ENCODE assay signal across 8 cellular contexts in the genomic region with DNA sequence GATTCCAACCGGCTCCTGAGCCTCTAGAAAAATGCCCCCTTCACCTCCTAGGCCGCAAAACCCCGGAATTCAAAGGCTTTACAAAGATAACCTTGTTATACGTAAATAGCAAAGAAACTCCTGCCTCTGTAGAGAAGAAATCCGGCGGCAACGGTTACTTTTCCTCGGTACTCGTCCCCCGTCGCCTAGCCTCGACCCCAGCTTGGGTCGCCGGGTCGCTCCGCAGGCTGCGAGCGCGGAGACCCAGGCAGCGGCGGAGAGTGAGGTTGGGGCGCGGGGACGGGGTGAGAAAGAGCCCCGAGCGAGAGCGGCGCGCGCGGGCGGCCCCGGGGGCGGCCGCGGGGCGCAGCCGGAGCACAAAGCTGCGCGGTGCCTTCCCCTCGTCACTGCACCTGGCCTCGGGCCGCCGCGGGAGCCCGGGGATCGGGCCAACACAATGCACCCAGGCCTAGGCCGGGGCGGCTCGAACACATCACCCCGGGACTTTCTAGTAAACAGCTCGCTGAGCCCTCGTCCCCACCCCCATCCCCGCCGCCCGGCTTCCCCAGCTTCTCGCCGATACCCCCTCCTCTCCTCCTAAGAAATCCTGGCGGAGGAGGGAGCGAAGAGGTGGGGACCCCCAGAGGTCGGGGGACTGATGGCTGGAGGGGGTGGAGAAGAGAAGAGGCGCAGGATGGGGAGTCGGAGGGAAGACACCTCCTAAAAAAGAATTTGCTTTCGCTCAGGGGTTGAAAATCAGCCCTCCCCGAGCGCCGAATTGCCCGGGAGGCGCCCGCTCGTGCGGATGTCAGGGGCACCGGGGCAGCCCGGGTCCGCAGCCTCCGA. TPM values are rescaled to one million over a fixed set of nuclear protein-coding genes. Genes with fewer than 3 reads are reported as not detected.
DNase-seq lines count a peak whose midpoint lies in the region; ATAC-seq and TF ChIP-seq lines count a peak whose summit lies in the region.

No MANE protein-coding gene starts in this region.

- intact Hi-C loops in esophagus muscularis mucosa (cut with DNase I) (loop anchor here (10.0 kb wide), 4 partner anchors 100 to 270 kb away; no protein-coding TSS in a partner anchor), uterus (cut with DNase I; ENCODE audit: low total_unique reads) (no loop called here)

- 2% methylated on average over 11 of the region's 76 CpGs for WGBS in esophagus muscularis mucosa

- H3K79me2 ChIP-seq in Karpas-422 (ENCODE audit: low read length): no peaks in the 10 kb centered on the region

- no peak overlapping the region for H3K27ac ChIP-seq in RWPE2 (ENCODE audit: poor library complexity, severe bottlenecking)
- H3K27ac ChIP-seq in esophagus muscularis mucosa (replicated peaks in 1 of 4): peak overlapping the region; percentile 84 to 90 (median 87)
- H3K27ac ChIP-seq in muscle layer of duodenum (ENCODE audit: low read length): no peak overlapping the region
- peak overlapping the region; percentile 91 to 92 for H3K27ac ChIP-seq in uterus
- H3K27ac ChIP-seq in Karpas-422 (ENCODE audit: low read length): no peak overlapping the region

- ATAC-seq in GM19035 (IDR thresholded peaks at IDR 0.05; ENCODE audit: unreplicated experiment) (peak; percentile 39), RWPE2 (ENCODE audit: low read depth) (0 out of 3 replicates have a peak, but pooled peaks have one; percentile 21), GM18505 (IDR thresholded peaks at IDR 0.05; ENCODE audit: unreplicated experiment) (no peak)

- H3K9ac ChIP-seq in Karpas-422 (ENCODE audit: low read length): no peak overlapping the region

- H3K4me1 ChIP-seq in RWPE2 (ENCODE audit: insufficient read depth, poor library complexity, severe bottlenecking) (no peaks in the 10 kb centered on the region), esophagus muscularis mucosa (peaks cover 0 to 52% (median 42%) of the 10 kb centered on the region in 4 donors), muscle layer of duodenum (ENCODE audit: control insufficient read depth in 1 of 2, insufficient read depth in 2 of 2, low read length in 2 of 2) (peaks cover 0 to 8% of the 10 kb centered on the region in 2 donors), uterus (no peaks in the 10 kb centered on the region), Karpas-422 (ENCODE audit: low read length) (no peaks in the 10 kb centered on the region)

- no peak for TF ChIP-seq EP300 in esophagus muscularis mucosa (IDR thresholded peaks at IDR 0.05)

- H3K9me3 ChIP-seq in RWPE2 (ENCODE audit: severe bottlenecking) (no peaks in the 10 kb centered on the region), esophagus muscularis mucosa (no peaks in the 10 kb centered on the region), muscle layer of duodenum (ENCODE audit: control insufficient read depth in 1 of 2, low read length in 2 of 2) (no peaks in the 10 kb centered on the region), uterus (no peaks in the 10 kb centered on the region), Karpas-422 (ENCODE audit: low read length) (no peaks in the 10 kb centered on the region)

- no peak overlapping the region for H2AFZ ChIP-seq in Karpas-422 (ENCODE audit: low read length)

- H3K4me3 ChIP-seq in RWPE2 (ENCODE audit: severe bottlenecking) (no peak overlapping the region), esophagus muscularis mucosa (peak overlapping the region; percentile 71 to 89 (median 77)), muscle layer of duodenum (ENCODE audit: low read depth in 1 of 2, low read length in 2 of 2) (peak overlapping the region; percentile 54 to 80), uterus (peak overlapping the region; percentile 44 to 69), Karpas-422 (ENCODE audit: low read length) (no peak overlapping the region)

- H3K9me2 ChIP-seq in Karpas-422 (replicated peaks; ENCODE audit: insufficient read depth, low read length): no peaks in the 10 kb centered on the region

- no peak for TF ChIP-seq CTCF in RWPE2 (IDR thresholded peaks at IDR 0.05; ENCODE audit: poor library complexity, severe bottlenecking)
- TF ChIP-seq CTCF in esophagus muscularis mucosa (IDR thresholded peaks at IDR 0.05): no peak
- no peak for TF ChIP-seq CTCF in uterus (IDR thresholded peaks at IDR 0.05)

- H4K20me1 ChIP-seq in Karpas-422 (ENCODE audit: insufficient read depth, low read depth, low read length): no peaks in the 10 kb centered on the region

- no peak overlapping the region for H3K4me2 ChIP-seq in Karpas-422 (ENCODE audit: low read depth, low read length, poor library complexity, severe bottlenecking)

- no peaks in the 10 kb centered on the region for H3K36me3 ChIP-seq in RWPE2 (ENCODE audit: low read depth)
- no peaks in the 10 kb centered on the region for H3K36me3 ChIP-seq in esophagus muscularis mucosa
- no peaks in the 10 kb centered on the region for H3K36me3 ChIP-seq in muscle layer of duodenum (ENCODE audit: control insufficient read depth in 1 of 2, insufficient read depth in 2 of 2, low read length in 2 of 2)
- no peaks in the 10 kb centered on the region for H3K36me3 ChIP-seq in uterus
- no peaks in the 10 kb centered on the region for H3K36me3 ChIP-seq in Karpas-422 (ENCODE audit: insufficient read depth, low read length)

- DNase-seq in 8988T (peak; percentile 51), RWPE2 (ENCODE audit: low spot score) (no peak), esophagus muscularis mucosa (ENCODE audit: extremely low spot score) (no peak), uterus (peak; percentile 37 to 49), Karpas-422 (no peak)

- TF ChIP-seq POLR2A in esophagus muscularis mucosa (IDR thresholded peaks at IDR 0.05; ENCODE audit: low read depth) (no peak), uterus (IDR thresholded peaks at IDR 0.05) (no peak), GM18505 (IDR thresholded peaks at IDR 0.05; ENCODE audit: borderline replicate concordance, extremely low read depth, insufficient read depth, insufficient read length) (no peak)

- H3K27me3 ChIP-seq in RWPE2 (ENCODE audit: insufficient read depth, poor library complexity, severe bottlenecking): peaks cover 81% of the 10 kb centered on the region
- peaks cover 0 to 6% (median 0%) of the 10 kb centered on the region in 4 donors for H3K27me3 ChIP-seq in esophagus muscularis mucosa
- no peaks in the 10 kb centered on the region for H3K27me3 ChIP-seq in muscle layer of duodenum (ENCODE audit: low read depth, low read length)
- no peaks in the 10 kb centered on the region for H3K27me3 ChIP-seq in uterus
- no peaks in the 10 kb centered on the region for H3K27me3 ChIP-seq in Karpas-422 (ENCODE audit: low read length)

RNA-seq across cellular contexts. Expression of a gene that starts 0.9 kb away (rescaled TPM):
- total RNA-seq in esophagus muscularis mucosa (1 to 10 TPM; 2.2 to 4.6 (median 3.3) TPM), uterus (10 to 100 TPM in 2 of 4 donors, 1 to 10 TPM in 1, under 1 TPM in 1; 0.51 to 19.5 (median 9.3) TPM)
- total RNA-seq in Karpas-422 (2014; rRNA removed; shearing (Covaris generic); ENCODE audit: low replicate concordance): not detected in 2 replicates

Comparison
In these comparisons a context has a peak if more than half of its experiments do, and no peak if none do; other contexts are left out.
1. DNase-seq: peak in 8988T (single experiment) and uterus (2 of 2); none in RWPE2 (single experiment), esophagus muscularis mucosa (single experiment) and Karpas-422 (single experiment).
2. H3K27ac ChIP-seq: peak in esophagus muscularis mucosa (4 of 4) and uterus (2 of 2); none in RWPE2 (single experiment), muscle layer of duodenum (single experiment) and Karpas-422 (single experiment).
3. H3K4me3 ChIP-seq: peak in esophagus muscularis mucosa (4 of 4), muscle layer of duodenum (2 of 2) and uterus (2 of 2); none in RWPE2 (single experiment) and Karpas-422 (single experiment).